ENCODE assay signal across 10 cellular contexts in genomic region chr13:75960538-75960994, GRCh38.
DNase-seq lines count a peak whose midpoint lies in the region; ATAC-seq lines count a peak whose summit lies in the region.
"Had no signal": no experiment of that assay in that cellular context is flagged by ENCODE, and none has a peak within 500 bp of the region (broad histone marks: within the 10 kb centered on the region; RNA-seq: fewer than 3 reads in every experiment).

No MANE protein-coding gene starts in this region.

- no peak overlapping the region for H2AK5ac ChIP-seq in neuronal stem cell (ENCODE audit: low read depth, low read length)

- H3K9me3 ChIP-seq in neuronal stem cell (replicated peaks in 1 of 2; ENCODE audit: control insufficient read depth in 2 of 2, insufficient read depth in 1 of 2, low read depth in 1 of 2, low read length in 2 of 2) = no peaks in the 10 kb centered on the region
- H3K9me3 ChIP-seq: neutrophil had no signal

- no peak overlapping the region for H2BK5ac ChIP-seq in neuronal stem cell (ENCODE audit: low read length)

- no peaks in the 10 kb centered on the region for H3K36me3 ChIP-seq in neuronal stem cell (replicated peaks in 1 of 2; ENCODE audit: control insufficient read depth in 2 of 2, insufficient read depth in 2 of 2, low read length in 2 of 2)
- H3K36me3 ChIP-seq: neutrophil had no signal

- H3K4ac ChIP-seq in neuronal stem cell (ENCODE audit: low read length) = no peak overlapping the region

- no peak overlapping the region for H3K18ac ChIP-seq in neuronal stem cell (ENCODE audit: low read length)

- H3K14ac ChIP-seq in neuronal stem cell (ENCODE audit: low read length) = no peak overlapping the region

- no peak overlapping the region for H3K27ac ChIP-seq in neuronal stem cell (replicated peaks; ENCODE audit: low read length)
- H3K27ac ChIP-seq: neutrophil had no signal

- H3K4me1 ChIP-seq in neuronal stem cell (ENCODE audit: control insufficient read depth in 2 of 2, insufficient read depth in 1 of 2, low read depth in 1 of 2, low read length in 2 of 2) = peaks cover 0 to 1% of the 10 kb centered on the region in 2 donors

- no peak overlapping the region for H2BK15ac ChIP-seq in neuronal stem cell (ENCODE audit: low read length)

- no peak overlapping the region for H3K4me2 ChIP-seq in neuronal stem cell (ENCODE audit: insufficient read depth, low read length, poor library complexity, severe bottlenecking)

- H3K9ac ChIP-seq in neuronal stem cell (ENCODE audit: low read depth, low read length, poor library complexity) = no peak overlapping the region

- H3K27me3 ChIP-seq in neuronal stem cell (ENCODE audit: control insufficient read depth in 3 of 3, insufficient read depth in 3 of 3, low read depth in 1 of 3, low read length in 3 of 3) = no peaks in the 10 kb centered on the region
- H3K27me3 ChIP-seq: neutrophil had no signal

- no peak overlapping the region for H4K8ac ChIP-seq in neuronal stem cell (ENCODE audit: low read depth, low read length)

- ATAC-seq in GM18502 (IDR thresholded peaks at IDR 0.05; ENCODE audit: poor library complexity, unreplicated experiment) (peak; percentile 99), GM19467 (IDR thresholded peaks at IDR 0.05; ENCODE audit: unreplicated experiment) (peak; percentile 66), HG02852 (IDR thresholded peaks at IDR 0.05; ENCODE audit: unreplicated experiment) (peak; percentile 98), HG03469 (IDR thresholded peaks at IDR 0.05; ENCODE audit: unreplicated experiment) (peak; percentile 99)
- ATAC-seq: activated CD8-positive, alpha-beta memory T cell treated with anti-CD3 and anti-CD28 coated beads, Interleukin-2, amount 10 ng/mL, durations not matched to agents 7 days and 5 days had no signal

- no peak overlapping the region for H2BK12ac ChIP-seq in neuronal stem cell (ENCODE audit: low read length)

- no peak overlapping the region for H4K91ac ChIP-seq in neuronal stem cell (ENCODE audit: low read depth, low read length, poor library complexity)

- no peak overlapping the region for H2AFZ ChIP-seq in neuronal stem cell (ENCODE audit: low read length)

- H3K4me3 ChIP-seq in neuronal stem cell (ENCODE audit: low read length in 2 of 2) = no peak overlapping the region

- DNase-seq in activated CD8-positive, alpha-beta memory T cell treated with anti-CD3 and anti-CD28 coated beads, Interleukin-2, amount 50 U/mL, for 4 hours = no peak
- DNase-seq in neuronal stem cell (ENCODE audit: low spot score) = no peak
- DNase-seq in activated CD4-positive, alpha-beta T cell treated with anti-CD3 and anti-CD28 coated beads, Interleukin-2, amount 50 U/mL, for 1 hour = no peak
- DNase-seq in stimulated activated CD8-positive, alpha-beta memory T cell treated with anti-CD3 and anti-CD28 coated beads, Interleukin-4, amount 100 ng/mL, for 48 hours = no peak
- DNase-seq: activated CD8-positive, alpha-beta memory T cell treated with anti-CD3 and anti-CD28 coated beads, Interleukin-2, amount 10 ng/mL, durations not matched to agents 7 days and 5 days had no signal

- H3K23ac ChIP-seq in neuronal stem cell (ENCODE audit: low read depth, low read length, poor library complexity) = no peak overlapping the region

- no peaks in the 10 kb centered on the region for H3K79me1 ChIP-seq in neuronal stem cell (ENCODE audit: low read depth, low read length)

- no CpG with 5 or more reads among the region's 1 CpG for WGBS in neuronal stem cell (ENCODE audit: extremely low coverage in 2 of 2, insufficient read length in 2 of 2, insufficient replicate concordance in 1 of 2), 2 donors

- H2BK120ac ChIP-seq in neuronal stem cell (ENCODE audit: low read depth, low read length) = no peak overlapping the region
